7 cellular contexts compared by ENCODE assay signal in the genomic region with DNA sequence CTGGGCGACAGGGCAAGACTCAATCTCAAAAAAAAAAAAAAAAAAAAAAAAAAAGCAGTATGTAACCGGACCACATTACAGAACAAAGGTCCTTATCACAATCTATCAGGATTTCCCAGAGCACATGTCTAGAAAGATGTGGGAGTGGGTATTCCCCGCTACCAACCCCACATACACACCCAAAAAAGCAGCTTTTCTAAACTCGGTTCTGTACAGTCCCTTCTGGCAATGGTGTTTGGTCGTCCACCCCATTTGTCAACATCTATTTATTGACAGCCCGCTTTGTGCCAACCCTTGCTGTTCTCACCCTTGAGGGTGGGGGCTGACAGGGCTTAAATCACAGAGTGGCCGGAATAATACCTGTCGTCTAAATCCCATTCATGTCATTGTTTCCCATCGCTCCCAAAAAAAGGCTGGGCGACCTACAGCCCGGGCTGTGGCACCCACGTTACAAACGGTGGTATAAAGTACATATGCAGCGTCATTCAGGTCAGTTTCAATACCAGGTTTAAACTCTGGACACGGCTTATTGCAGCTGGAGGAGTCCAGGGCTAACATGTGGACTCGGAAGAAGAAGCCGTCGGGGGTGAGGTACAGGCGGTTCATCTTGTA. TPM values are rescaled to one million over a fixed set of nuclear protein-coding genes. Genes with fewer than 3 reads are reported as not detected.
DNase-seq lines count a peak whose midpoint lies in the region; ATAC-seq and TF ChIP-seq lines count a peak whose summit lies in the region.

No MANE protein-coding gene starts in this region.

- H3K9me3 ChIP-seq in MM.1S (replicated peaks; ENCODE audit: insufficient read depth, low read length) (no peaks in the 10 kb centered on the region), mucosa of stomach (ENCODE audit: control insufficient read depth, low read length) (no peaks in the 10 kb centered on the region)

- peak overlapping the region; percentile 81; the same call in 1 of the 2 replicates for H3K27ac ChIP-seq in MM.1S (ENCODE audit: low read length)

- peak overlapping the region; percentile 95 for H3K27ac Mint-ChIP-seq in chondrocyte (ENCODE audit: unreplicated experiment)

- H3K4me2 ChIP-seq in MM.1S (ENCODE audit: low read depth, low read length): peak overlapping the region; percentile 78

- no peaks in the 10 kb centered on the region for H3K36me3 Mint-ChIP-seq in chondrocyte (ENCODE audit: low read depth)

- ATAC-seq in GM19043 (IDR thresholded peaks at IDR 0.05; ENCODE audit: low read depth, unreplicated experiment) (peak; percentile 23), GM21423 (IDR thresholded peaks at IDR 0.05; ENCODE audit: unreplicated experiment) (no peak)

- H3K27me3 Mint-ChIP-seq in chondrocyte (ENCODE audit: low read depth): no peaks in the 10 kb centered on the region

- H3K4me3 ChIP-seq in MM.1S (ENCODE audit: low read length) (peak overlapping the region; percentile 89), mucosa of stomach (ENCODE audit: low read length) (peak overlapping the region; percentile 60)

- no peaks in the 10 kb centered on the region for H3K9me3 Mint-ChIP-seq in chondrocyte (ENCODE audit: low read depth)

- H3F3A ChIP-seq in MM.1S (ENCODE audit: insufficient read depth, low read length): peaks cover 13% of the 10 kb centered on the region

- H3K9ac ChIP-seq in MM.1S (ENCODE audit: low read length): peak overlapping the region; percentile 80
- H3K9ac ChIP-seq in mucosa of stomach (ENCODE audit: low read length): peak overlapping the region; percentile 89

- no peaks in the 10 kb centered on the region for H3K79me2 ChIP-seq in MM.1S (ENCODE audit: low read length)

- H3K27me3 ChIP-seq in MM.1S (replicated peaks; ENCODE audit: insufficient read depth, low read length) (peaks cover 21% of the 10 kb centered on the region), mucosa of stomach (ENCODE audit: control insufficient read depth, insufficient read depth, low read length) (peaks cover 15% of the 10 kb centered on the region)

- H2AFZ ChIP-seq in MM.1S (ENCODE audit: low read length): peak overlapping the region; percentile 61

- peak overlapping the region; percentile 92 for H3K4me3 Mint-ChIP-seq in chondrocyte (ENCODE audit: unreplicated experiment)

- H3K4me1 Mint-ChIP-seq in chondrocyte (ENCODE audit: low read depth): peaks cover 32% of the 10 kb centered on the region

- no peaks in the 10 kb centered on the region for H3K36me3 ChIP-seq in MM.1S (replicated peaks; ENCODE audit: insufficient read depth, low read length)
- H3K36me3 ChIP-seq in mucosa of stomach (ENCODE audit: control insufficient read depth, insufficient read depth, low read length): no peaks in the 10 kb centered on the region

- TF ChIP-seq CTCF in MM.1S (IDR thresholded peaks at IDR 0.05; ENCODE audit: low read length): no peak
- no peak for TF ChIP-seq CTCF in chondrocyte (IDR thresholded peaks at IDR 0.05)

- DNase-seq in MM.1S (peak; percentile 19), chondrocyte (ENCODE audit: low spot score) (peak; percentile 5), dedifferentiated amniotic fluid mesenchymal stem cell (ENCODE audit: extremely low spot score) (no peak), NCI-H446 (lab: John Stamatoyannopoulos, UW) (no peak)

- H3K9me2 ChIP-seq in MM.1S (replicated peaks; ENCODE audit: insufficient read depth, low read length): no peaks in the 10 kb centered on the region

- H3K4me1 ChIP-seq in MM.1S (ENCODE audit: low read length): no peaks in the 10 kb centered on the region
- peaks cover 10% of the 10 kb centered on the region for H3K4me1 ChIP-seq in mucosa of stomach (ENCODE audit: control insufficient read depth, insufficient read depth, low read length)

- no peaks in the 10 kb centered on the region for H4K20me1 ChIP-seq in MM.1S (ENCODE audit: insufficient read depth, low read length)

RNA-seq across cellular contexts. Expression of a gene that starts 3.6 kb away (rescaled TPM):
- 9.1 to 11.0 TPM (median 10.9 TPM) in 3 replicates for total RNA-seq in chondrocyte

RNA-seq across cellular contexts. Expression of a gene that starts 42.9 kb away (rescaled TPM):
- 92.5 to 95.4 TPM (median 93.4 TPM) in 3 replicates for total RNA-seq in chondrocyte

Comparison
In these comparisons a context has a peak if more than half of its experiments do, and no peak if none do; other contexts are left out.
1. DNase-seq: peak in MM.1S (single experiment) and chondrocyte (single experiment); none in dedifferentiated amniotic fluid mesenchymal stem cell (single experiment) and NCI-H446 (0 of 2).